17 cellular contexts compared by ENCODE assay signal in genomic region chr12:24479131-24479530, GRCh38.
"Had no signal": no experiment of that assay in that cellular context is flagged by ENCODE, and none has a peak within 500 bp of the region (broad histone marks: within the 10 kb centered on the region; RNA-seq: fewer than 3 reads in every experiment).

No MANE protein-coding gene starts in this region.

- ATAC-seq: left cardiac atrium; right lobe of liver; stimulated activated naive CD8-positive, alpha-beta T cell treated with anti-CD3 and anti-CD28 coated beads, Interleukin-15, amount 100 ng/mL, for 72 hours had no signal

- H3K4me1 ChIP-seq: lower lobe of right lung, prostate gland, spleen had no signal

- H3K27ac ChIP-seq: epithelial cell of prostate, lower lobe of right lung, prostate gland, right lobe of liver, spleen had no signal

- H3K27me3 ChIP-seq: right lobe of liver, spleen had no signal

- H3K36me3 ChIP-seq: lower lobe of right lung, prostate gland, right lobe of liver, spleen had no signal

- H3K9me3 ChIP-seq: lower lobe of right lung, prostate gland, right lobe of liver, spleen had no signal

- DNase-seq: activated B cell treated with CpG ODN at 0.5 μM for 24 hours; activated CD4-positive, alpha-beta T cell treated with anti-CD3 and anti-CD28 coated beads, Interleukin-2, amount 10 ng/mL, durations not matched to agents 7 days and 5 days; activated CD8-positive, alpha-beta memory T cell treated with anti-CD3 and anti-CD28 coated beads for 24 hours; activated naive CD8-positive, alpha-beta T cell treated with anti-CD3 and anti-CD28 coated beads for 36 hours; cerebellar nuclear complex; dermis blood vessel endothelial cell; foreskin melanocyte; head of caudate nucleus; immature natural killer cell; left cardiac atrium; lower lobe of right lung; right lobe of liver; spleen; stimulated activated naive CD8-positive, alpha-beta T cell treated with anti-CD3 and anti-CD28 coated beads, Interleukin-15, amount 100 ng/mL, for 72 hours; T-helper 2 cell had no signal

- H3K4me3 ChIP-seq: lower lobe of right lung, prostate gland, right lobe of liver, spleen had no signal
